ENCODE assay signal across 1 cellular context in genomic region chr15:94080416-94080815, GRCh38.
TF ChIP-seq lines count a peak whose summit lies in the region.

No MANE protein-coding gene starts in this region.

TF ChIP-seq in GM23338, 12 proteins besides CTCF, POLR2A, EP300 and RAD21 (continued from another document):
- TF ChIP-seq REST (IDR thresholded peaks at IDR 0.05; ENCODE audit: unreplicated experiment) = no peak
